ENCODE assay signal across 1 cellular context in genomic region chr14:61280092-61280525, GRCh38.
TF ChIP-seq lines count a peak whose summit lies in the region.

No MANE protein-coding gene starts in this region.

TF ChIP-seq in WTC11, 78 proteins besides CTCF, POLR2A, EP300 and RAD21 (continued from another document and continues in another):
- TF ChIP-seq ARID4B (CRISPR knock-in tag; IDR thresholded peaks at IDR 0.05; ENCODE audit: borderline replicate concordance) (no peak), CDX4 (CRISPR knock-in tag; IDR thresholded peaks at IDR 0.05; ENCODE audit: borderline replicate concordance) (no peak), ATF6 (CRISPR knock-in tag; IDR thresholded peaks at IDR 0.05) (no peak; the same call in 1 of the 2 replicates), TEAD4 (CRISPR knock-in tag; IDR thresholded peaks at IDR 0.05) (no peak), JUN (CRISPR knock-in tag; IDR thresholded peaks at IDR 0.05) (0 out of 2 replicates have a peak, but pooled peaks have one; percentile 69), HMGA2 (CRISPR knock-in tag; IDR thresholded peaks at IDR 0.05) (no peak), TEAD1 (CRISPR knock-in tag; IDR thresholded peaks at IDR 0.05) (0 out of 2 replicates have a peak, but pooled peaks have one; percentile 14), SOX15 (CRISPR knock-in tag; IDR thresholded peaks at IDR 0.05) (no peak), SP1 (CRISPR knock-in tag; conservative IDR thresholded peaks at IDR 0.05) (no peak), IRF2 (CRISPR knock-in tag; IDR thresholded peaks at IDR 0.05; ENCODE audit: borderline replicate concordance, low read depth) (no peak), GABPB1 (CRISPR knock-in tag; IDR thresholded peaks at IDR 0.05) (no peak), KAT7 (CRISPR knock-in tag; IDR thresholded peaks at IDR 0.05; ENCODE audit: borderline replicate concordance) (peak; percentile 73; the same call in 1 of the 2 replicates), ZNF396 (CRISPR knock-in tag; IDR thresholded peaks at IDR 0.05; ENCODE audit: borderline replicate concordance) (no peak), CBFB (CRISPR knock-in tag; IDR thresholded peaks at IDR 0.05; ENCODE audit: low read depth) (no peak), RORB (CRISPR knock-in tag; IDR thresholded peaks at IDR 0.05) (no peak), GTF2I (CRISPR knock-in tag; conservative IDR thresholded peaks at IDR 0.05) (no peak), PRDM15 (CRISPR knock-in tag; IDR thresholded peaks at IDR 0.05) (no peak), ZNF423 (CRISPR knock-in tag; IDR thresholded peaks at IDR 0.05) (no peak), FOXK1 (CRISPR knock-in tag; IDR thresholded peaks at IDR 0.05) (no peak), CREM (CRISPR knock-in tag; IDR thresholded peaks at IDR 0.05) (no peak), NFATC4 (CRISPR knock-in tag; IDR thresholded peaks at IDR 0.05) (no peak), AFF4 (CRISPR knock-in tag; IDR thresholded peaks at IDR 0.05; ENCODE audit: borderline replicate concordance) (no peak), FOXP1 (CRISPR knock-in tag; IDR thresholded peaks at IDR 0.05; ENCODE audit: borderline replicate concordance) (no peak), EMX1 (CRISPR knock-in tag; IDR thresholded peaks at IDR 0.05) (no peak), ZNF671 (CRISPR knock-in tag; IDR thresholded peaks at IDR 0.05) (no peak), ZNF416 (CRISPR knock-in tag; IDR thresholded peaks at IDR 0.05) (no peak), ZNF263 (CRISPR knock-in tag; IDR thresholded peaks at IDR 0.05; ENCODE audit: low read depth) (no peak), ZNF138 (CRISPR knock-in tag; conservative IDR thresholded peaks at IDR 0.05) (no peak), E2F4 (CRISPR knock-in tag; IDR thresholded peaks at IDR 0.05; ENCODE audit: borderline replicate concordance, low read depth) (no peak)
- TF ChIP-seq, protein P1, sequence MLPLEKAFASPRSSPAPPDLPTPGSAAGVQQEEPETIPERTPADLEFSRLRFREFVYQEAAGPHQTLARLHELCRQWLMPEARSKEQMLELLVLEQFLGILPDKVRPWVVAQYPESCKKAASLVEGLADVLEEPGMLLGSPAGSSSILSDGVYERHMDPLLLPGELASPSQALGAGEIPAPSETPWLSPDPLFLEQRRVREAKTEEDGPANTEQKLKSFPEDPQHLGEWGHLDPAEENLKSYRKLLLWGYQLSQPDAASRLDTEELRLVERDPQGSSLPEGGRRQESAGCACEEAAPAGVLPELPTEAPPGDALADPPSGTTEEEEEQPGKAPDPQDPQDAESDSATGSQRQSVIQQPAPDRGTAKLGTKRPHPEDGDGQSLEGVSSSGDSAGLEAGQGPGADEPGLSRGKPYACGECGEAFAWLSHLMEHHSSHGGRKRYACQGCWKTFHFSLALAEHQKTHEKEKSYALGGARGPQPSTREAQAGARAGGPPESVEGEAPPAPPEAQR (CRISPR knock-in tag; IDR thresholded peaks at IDR 0.05) = no peak
- TF ChIP-seq, protein P2, sequence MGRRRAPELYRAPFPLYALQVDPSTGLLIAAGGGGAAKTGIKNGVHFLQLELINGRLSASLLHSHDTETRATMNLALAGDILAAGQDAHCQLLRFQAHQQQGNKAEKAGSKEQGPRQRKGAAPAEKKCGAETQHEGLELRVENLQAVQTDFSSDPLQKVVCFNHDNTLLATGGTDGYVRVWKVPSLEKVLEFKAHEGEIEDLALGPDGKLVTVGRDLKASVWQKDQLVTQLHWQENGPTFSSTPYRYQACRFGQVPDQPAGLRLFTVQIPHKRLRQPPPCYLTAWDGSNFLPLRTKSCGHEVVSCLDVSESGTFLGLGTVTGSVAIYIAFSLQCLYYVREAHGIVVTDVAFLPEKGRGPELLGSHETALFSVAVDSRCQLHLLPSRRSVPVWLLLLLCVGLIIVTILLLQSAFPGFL (CRISPR knock-in tag; IDR thresholded peaks at IDR 0.05; ENCODE audit: borderline replicate concordance) = no peak
- TF ChIP-seq, protein P3, sequence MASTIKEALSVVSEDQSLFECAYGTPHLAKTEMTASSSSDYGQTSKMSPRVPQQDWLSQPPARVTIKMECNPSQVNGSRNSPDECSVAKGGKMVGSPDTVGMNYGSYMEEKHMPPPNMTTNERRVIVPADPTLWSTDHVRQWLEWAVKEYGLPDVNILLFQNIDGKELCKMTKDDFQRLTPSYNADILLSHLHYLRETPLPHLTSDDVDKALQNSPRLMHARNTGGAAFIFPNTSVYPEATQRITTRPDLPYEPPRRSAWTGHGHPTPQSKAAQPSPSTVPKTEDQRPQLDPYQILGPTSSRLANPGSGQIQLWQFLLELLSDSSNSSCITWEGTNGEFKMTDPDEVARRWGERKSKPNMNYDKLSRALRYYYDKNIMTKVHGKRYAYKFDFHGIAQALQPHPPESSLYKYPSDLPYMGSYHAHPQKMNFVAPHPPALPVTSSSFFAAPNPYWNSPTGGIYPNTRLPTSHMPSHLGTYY (CRISPR knock-in tag; IDR thresholded peaks at IDR 0.05) = no peak
- TF ChIP-seq, protein P4, sequence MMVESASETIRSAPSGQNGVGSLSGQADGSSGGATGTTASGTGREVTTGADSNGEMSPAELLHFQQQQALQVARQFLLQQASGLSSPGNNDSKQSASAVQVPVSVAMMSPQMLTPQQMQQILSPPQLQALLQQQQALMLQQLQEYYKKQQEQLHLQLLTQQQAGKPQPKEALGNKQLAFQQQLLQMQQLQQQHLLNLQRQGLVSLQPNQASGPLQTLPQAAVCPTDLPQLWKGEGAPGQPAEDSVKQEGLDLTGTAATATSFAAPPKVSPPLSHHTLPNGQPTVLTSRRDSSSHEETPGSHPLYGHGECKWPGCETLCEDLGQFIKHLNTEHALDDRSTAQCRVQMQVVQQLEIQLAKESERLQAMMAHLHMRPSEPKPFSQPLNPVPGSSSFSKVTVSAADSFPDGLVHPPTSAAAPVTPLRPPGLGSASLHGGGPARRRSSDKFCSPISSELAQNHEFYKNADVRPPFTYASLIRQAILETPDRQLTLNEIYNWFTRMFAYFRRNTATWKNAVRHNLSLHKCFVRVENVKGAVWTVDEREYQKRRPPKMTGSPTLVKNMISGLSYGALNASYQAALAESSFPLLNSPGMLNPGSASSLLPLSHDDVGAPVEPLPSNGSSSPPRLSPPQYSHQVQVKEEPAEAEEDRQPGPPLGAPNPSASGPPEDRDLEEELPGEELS (CRISPR knock-in tag; IDR thresholded peaks at IDR 0.05) = no peak
- TF ChIP-seq, protein P5, sequence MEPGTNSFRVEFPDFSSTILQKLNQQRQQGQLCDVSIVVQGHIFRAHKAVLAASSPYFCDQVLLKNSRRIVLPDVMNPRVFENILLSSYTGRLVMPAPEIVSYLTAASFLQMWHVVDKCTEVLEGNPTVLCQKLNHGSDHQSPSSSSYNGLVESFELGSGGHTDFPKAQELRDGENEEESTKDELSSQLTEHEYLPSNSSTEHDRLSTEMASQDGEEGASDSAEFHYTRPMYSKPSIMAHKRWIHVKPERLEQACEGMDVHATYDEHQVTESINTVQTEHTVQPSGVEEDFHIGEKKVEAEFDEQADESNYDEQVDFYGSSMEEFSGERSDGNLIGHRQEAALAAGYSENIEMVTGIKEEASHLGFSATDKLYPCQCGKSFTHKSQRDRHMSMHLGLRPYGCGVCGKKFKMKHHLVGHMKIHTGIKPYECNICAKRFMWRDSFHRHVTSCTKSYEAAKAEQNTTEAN (CRISPR knock-in tag; IDR thresholded peaks at IDR 0.05) = no peak
